In the genomic region with DNA sequence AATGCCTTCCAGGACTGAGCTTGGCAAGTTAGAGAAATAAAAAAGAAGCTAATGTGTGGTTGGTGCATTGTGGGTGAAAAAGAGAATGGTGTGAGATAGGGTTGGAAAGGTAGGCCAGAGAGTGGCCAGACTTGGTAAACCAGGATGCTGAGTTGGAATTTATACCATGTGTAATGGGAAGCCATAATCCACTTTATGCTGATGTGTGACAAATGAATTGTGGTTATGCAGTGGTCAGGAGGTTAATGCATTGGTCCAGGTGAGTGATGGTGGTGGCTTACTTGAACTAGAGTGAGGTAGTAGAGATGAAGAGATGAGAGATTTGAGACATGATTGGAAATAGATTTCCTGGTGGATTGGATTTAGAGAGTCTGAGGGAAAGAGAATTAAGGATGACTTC, we compare ENCODE assay signal across 3 cellular contexts.
A peak's percentile ranks its signal among the peaks of the same experiment; 100 is the strongest.
TF ChIP-seq lines count a peak whose summit lies in the region.

No MANE protein-coding gene starts in this region.

TF ChIP-seq in A549, 52 proteins besides CTCF, POLR2A, EP300 and RAD21 (continues in another document):
- TF ChIP-seq, protein P1, sequence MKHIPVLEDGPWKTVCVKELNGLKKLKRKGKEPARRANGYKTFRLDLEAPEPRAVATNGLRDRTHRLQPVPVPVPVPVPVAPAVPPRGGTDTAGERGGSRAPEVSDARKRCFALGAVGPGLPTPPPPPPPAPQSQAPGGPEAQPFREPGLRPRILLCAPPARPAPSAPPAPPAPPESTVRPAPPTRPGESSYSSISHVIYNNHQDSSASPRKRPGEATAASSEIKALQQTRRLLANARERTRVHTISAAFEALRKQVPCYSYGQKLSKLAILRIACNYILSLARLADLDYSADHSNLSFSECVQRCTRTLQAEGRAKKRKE (CRISPR knock-in tag; IDR thresholded peaks at IDR 0.05; ENCODE audit: low read depth): no peak
- TF ChIP-seq HOXB5 (CRISPR knock-in tag; IDR thresholded peaks at IDR 0.05) (no peak), MYC (IDR thresholded peaks at IDR 0.05; ENCODE audit: borderline replicate concordance, low read length) (0 out of 2 replicates have a peak, but pooled peaks have one; percentile 31), SMC3 (IDR thresholded peaks at IDR 0.05) (no peak), ZNF302 (CRISPR knock-in tag; IDR thresholded peaks at IDR 0.05) (no peak), NFE2L2 (conservative IDR thresholded peaks at IDR 0.05; ENCODE audit: low read length) (no peak), NR3C1 (IDR thresholded peaks at IDR 0.05) (no peak), MAFK (IDR thresholded peaks at IDR 0.05; ENCODE audit: partially characterized antibody) (peak; percentile 84), GATA3 (IDR thresholded peaks at IDR 0.05; ENCODE audit: borderline replicate concordance) (no peak), EHF (CRISPR knock-in tag; IDR thresholded peaks at IDR 0.05) (no peak), KDM5A (IDR thresholded peaks at IDR 0.05) (no peak), RARB (CRISPR knock-in tag; IDR thresholded peaks at IDR 0.05) (no peak), SREBF2 (IDR thresholded peaks at IDR 0.05) (no peak), CHD2 (IDR thresholded peaks at IDR 0.05; ENCODE audit: low read length, partially characterized antibody) (no peak), ZSCAN20 (CRISPR knock-in tag; IDR thresholded peaks at IDR 0.05) (no peak), PHF8 (IDR thresholded peaks at IDR 0.05; ENCODE audit: borderline replicate concordance, low read depth) (no peak), FOSB (CRISPR knock-in tag; IDR thresholded peaks at IDR 0.05) (no peak), FOXS1 (CRISPR knock-in tag; IDR thresholded peaks at IDR 0.05) (no peak), RFX5 (IDR thresholded peaks at IDR 0.05) (no peak)
- TF ChIP-seq, protein P2, sequence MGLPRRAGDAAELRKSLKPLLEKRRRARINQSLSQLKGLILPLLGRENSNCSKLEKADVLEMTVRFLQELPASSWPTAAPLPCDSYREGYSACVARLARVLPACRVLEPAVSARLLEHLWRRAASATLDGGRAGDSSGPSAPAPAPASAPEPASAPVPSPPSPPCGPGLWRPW (IDR thresholded peaks at IDR 0.05): no peak
- TF ChIP-seq, protein P3, sequence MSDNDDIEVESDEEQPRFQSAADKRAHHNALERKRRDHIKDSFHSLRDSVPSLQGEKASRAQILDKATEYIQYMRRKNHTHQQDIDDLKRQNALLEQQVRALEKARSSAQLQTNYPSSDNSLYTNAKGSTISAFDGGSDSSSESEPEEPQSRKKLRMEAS (IDR thresholded peaks at IDR 0.05): no peak
- TF ChIP-seq, protein P4, sequence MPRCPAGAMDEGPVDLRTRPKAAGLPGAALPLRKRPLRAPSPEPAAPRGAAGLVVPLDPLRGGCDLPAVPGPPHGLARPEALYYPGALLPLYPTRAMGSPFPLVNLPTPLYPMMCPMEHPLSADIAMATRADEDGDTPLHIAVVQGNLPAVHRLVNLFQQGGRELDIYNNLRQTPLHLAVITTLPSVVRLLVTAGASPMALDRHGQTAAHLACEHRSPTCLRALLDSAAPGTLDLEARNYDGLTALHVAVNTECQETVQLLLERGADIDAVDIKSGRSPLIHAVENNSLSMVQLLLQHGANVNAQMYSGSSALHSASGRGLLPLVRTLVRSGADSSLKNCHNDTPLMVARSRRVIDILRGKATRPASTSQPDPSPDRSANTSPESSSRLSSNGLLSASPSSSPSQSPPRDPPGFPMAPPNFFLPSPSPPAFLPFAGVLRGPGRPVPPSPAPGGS (IDR thresholded peaks at IDR 0.05): no peak
- TF ChIP-seq, protein P5, sequence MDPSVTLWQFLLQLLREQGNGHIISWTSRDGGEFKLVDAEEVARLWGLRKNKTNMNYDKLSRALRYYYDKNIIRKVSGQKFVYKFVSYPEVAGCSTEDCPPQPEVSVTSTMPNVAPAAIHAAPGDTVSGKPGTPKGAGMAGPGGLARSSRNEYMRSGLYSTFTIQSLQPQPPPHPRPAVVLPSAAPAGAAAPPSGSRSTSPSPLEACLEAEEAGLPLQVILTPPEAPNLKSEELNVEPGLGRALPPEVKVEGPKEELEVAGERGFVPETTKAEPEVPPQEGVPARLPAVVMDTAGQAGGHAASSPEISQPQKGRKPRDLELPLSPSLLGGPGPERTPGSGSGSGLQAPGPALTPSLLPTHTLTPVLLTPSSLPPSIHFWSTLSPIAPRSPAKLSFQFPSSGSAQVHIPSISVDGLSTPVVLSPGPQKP (IDR thresholded peaks at IDR 0.05; ENCODE audit: low read depth, low read length): no peak

TF ChIP-seq in GM23338, 12 proteins besides CTCF, POLR2A, EP300 and RAD21 (continued from another document):
- no peak for TF ChIP-seq POLR2AphosphoS5 (IDR thresholded peaks at IDR 0.05; ENCODE audit: low read depth)
- no peak for TF ChIP-seq JUNB (IDR thresholded peaks at IDR 0.05; ENCODE audit: unreplicated experiment)
- TF ChIP-seq EZH2phosphoT487 (IDR thresholded peaks at IDR 0.05; ENCODE audit: unreplicated experiment): no peak
- TF ChIP-seq, protein P6, sequence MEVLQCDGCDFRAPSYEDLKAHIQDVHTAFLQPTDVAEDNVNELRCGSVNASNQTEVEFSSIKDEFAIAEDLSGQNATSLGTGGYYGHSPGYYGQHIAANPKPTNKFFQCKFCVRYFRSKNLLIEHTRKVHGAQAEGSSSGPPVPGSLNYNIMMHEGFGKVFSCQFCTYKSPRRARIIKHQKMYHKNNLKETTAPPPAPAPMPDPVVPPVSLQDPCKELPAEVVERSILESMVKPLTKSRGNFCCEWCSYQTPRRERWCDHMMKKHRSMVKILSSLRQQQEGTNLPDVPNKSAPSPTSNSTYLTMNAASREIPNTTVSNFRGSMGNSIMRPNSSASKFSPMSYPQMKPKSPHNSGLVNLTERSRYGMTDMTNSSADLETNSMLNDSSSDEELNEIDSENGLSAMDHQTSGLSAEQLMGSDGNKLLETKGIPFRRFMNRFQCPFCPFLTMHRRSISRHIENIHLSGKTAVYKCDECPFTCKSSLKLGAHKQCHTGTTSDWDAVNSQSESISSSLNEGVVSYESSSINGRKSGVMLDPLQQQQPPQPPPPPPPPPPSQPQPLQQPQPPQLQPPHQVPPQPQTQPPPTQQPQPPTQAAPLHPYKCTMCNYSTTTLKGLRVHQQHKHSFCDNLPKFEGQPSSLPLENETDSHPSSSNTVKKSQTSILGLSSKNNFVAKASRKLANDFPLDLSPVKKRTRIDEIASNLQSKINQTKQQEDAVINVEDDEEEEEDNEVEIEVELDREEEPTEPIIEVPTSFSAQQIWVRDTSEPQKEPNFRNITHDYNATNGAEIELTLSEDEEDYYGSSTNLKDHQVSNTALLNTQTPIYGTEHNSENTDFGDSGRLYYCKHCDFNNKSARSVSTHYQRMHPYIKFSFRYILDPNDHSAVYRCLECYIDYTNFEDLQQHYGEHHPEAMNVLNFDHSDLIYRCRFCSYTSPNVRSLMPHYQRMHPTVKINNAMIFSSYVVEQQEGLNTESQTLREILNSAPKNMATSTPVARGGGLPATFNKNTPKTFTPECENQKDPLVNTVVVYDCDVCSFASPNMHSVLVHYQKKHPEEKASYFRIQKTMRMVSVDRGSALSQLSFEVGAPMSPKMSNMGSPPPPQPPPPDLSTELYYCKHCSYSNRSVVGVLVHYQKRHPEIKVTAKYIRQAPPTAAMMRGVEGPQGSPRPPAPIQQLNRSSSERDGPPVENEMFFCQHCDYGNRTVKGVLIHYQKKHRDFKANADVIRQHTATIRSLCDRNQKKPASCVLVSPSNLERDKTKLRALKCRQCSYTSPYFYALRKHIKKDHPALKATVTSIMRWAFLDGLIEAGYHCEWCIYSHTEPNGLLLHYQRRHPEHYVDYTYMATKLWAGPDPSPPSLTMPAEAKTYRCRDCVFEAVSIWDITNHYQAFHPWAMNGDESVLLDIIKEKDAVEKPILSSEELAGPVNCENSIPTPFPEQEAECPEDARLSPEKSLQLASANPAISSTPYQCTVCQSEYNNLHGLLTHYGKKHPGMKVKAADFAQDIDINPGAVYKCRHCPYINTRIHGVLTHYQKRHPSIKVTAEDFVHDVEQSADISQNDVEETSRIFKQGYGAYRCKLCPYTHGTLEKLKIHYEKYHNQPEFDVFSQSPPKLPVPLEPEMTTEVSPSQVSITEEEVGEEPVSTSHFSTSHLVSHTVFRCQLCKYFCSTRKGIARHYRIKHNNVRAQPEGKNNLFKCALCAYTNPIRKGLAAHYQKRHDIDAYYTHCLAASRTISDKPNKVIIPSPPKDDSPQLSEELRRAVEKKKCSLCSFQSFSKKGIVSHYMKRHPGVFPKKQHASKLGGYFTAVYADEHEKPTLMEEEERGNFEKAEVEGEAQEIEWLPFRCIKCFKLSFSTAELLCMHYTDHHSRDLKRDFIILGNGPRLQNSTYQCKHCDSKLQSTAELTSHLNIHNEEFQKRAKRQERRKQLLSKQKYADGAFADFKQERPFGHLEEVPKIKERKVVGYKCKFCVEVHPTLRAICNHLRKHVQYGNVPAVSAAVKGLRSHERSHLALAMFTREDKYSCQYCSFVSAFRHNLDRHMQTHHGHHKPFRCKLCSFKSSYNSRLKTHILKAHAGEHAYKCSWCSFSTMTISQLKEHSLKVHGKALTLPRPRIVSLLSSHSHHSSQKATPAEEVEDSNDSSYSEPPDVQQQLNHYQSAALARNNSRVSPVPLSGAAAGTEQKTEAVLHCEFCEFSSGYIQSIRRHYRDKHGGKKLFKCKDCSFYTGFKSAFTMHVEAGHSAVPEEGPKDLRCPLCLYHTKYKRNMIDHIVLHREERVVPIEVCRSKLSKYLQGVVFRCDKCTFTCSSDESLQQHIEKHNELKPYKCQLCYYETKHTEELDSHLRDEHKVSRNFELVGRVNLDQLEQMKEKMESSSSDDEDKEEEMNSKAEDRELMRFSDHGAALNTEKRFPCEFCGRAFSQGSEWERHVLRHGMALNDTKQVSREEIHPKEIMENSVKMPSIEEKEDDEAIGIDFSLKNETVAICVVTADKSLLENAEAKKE (CRISPR knock-in tag; IDR thresholded peaks at IDR 0.05): no peak
- TF ChIP-seq NANOG (IDR thresholded peaks at IDR 0.05; ENCODE audit: borderline replicate concordance): no peak
- no peak for TF ChIP-seq EZH2 (IDR thresholded peaks at IDR 0.05; ENCODE audit: low read depth, unreplicated experiment)

TF ChIP-seq in WTC11, 78 proteins besides CTCF, POLR2A, EP300 and RAD21:
- TF ChIP-seq, protein P7, sequence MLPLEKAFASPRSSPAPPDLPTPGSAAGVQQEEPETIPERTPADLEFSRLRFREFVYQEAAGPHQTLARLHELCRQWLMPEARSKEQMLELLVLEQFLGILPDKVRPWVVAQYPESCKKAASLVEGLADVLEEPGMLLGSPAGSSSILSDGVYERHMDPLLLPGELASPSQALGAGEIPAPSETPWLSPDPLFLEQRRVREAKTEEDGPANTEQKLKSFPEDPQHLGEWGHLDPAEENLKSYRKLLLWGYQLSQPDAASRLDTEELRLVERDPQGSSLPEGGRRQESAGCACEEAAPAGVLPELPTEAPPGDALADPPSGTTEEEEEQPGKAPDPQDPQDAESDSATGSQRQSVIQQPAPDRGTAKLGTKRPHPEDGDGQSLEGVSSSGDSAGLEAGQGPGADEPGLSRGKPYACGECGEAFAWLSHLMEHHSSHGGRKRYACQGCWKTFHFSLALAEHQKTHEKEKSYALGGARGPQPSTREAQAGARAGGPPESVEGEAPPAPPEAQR (CRISPR knock-in tag; IDR thresholded peaks at IDR 0.05): no peak
- no peak for TF ChIP-seq TP53 (CRISPR knock-in tag; IDR thresholded peaks at IDR 0.05)
- TF ChIP-seq, protein P8, sequence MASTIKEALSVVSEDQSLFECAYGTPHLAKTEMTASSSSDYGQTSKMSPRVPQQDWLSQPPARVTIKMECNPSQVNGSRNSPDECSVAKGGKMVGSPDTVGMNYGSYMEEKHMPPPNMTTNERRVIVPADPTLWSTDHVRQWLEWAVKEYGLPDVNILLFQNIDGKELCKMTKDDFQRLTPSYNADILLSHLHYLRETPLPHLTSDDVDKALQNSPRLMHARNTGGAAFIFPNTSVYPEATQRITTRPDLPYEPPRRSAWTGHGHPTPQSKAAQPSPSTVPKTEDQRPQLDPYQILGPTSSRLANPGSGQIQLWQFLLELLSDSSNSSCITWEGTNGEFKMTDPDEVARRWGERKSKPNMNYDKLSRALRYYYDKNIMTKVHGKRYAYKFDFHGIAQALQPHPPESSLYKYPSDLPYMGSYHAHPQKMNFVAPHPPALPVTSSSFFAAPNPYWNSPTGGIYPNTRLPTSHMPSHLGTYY (CRISPR knock-in tag; IDR thresholded peaks at IDR 0.05): no peak
- TF ChIP-seq, protein P9, sequence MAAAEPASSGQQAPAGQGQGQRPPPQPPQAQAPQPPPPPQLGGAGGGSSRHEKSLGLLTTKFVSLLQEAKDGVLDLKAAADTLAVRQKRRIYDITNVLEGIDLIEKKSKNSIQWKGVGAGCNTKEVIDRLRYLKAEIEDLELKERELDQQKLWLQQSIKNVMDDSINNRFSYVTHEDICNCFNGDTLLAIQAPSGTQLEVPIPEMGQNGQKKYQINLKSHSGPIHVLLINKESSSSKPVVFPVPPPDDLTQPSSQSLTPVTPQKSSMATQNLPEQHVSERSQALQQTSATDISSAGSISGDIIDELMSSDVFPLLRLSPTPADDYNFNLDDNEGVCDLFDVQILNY (CRISPR knock-in tag; IDR thresholded peaks at IDR 0.05): no peak
